In the genomic region with DNA sequence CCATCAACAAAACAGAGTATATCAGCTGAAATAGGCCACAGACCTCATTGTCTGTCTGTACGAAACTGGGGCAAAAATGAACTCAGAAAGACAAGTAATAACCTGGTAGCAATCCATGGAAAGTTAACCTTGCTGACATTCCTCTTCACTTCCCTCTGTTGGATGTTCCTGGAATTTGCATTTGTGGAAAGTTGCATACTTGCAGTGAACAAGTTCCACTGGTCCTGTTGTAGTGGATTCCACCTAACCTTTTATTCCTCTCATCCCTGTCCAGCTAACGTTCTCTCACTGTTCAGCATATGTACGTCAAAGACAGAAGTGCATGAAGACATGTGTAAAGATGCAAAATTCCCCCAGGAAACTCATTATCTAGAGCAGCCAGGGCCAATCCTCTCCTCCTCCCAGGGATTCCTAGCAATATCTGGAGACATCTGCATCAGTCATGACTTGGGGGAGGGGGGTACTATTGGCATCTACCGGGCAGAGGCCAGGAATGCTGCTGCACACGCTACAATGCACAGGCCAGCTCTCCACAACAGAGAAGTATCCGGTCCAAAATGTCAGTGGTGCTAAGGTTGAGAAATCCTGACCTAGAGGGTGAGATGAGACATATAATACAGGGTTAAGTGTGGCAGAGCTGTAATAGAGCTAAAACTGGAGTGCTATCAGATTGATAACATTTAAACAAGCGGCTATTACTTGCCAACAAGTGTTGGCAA, we compare ENCODE assay signal across 16 cellular contexts. TPM values are rescaled to one million over a fixed set of nuclear protein-coding genes. Genes with fewer than 3 reads are reported as not detected.
DNase-seq lines count a peak whose midpoint lies in the region; ATAC-seq and TF ChIP-seq lines count a peak whose summit lies in the region.
"Had no signal": no experiment of that assay in that cellular context is flagged by ENCODE, and none has a peak within 500 bp of the region (broad histone marks: within the 10 kb centered on the region; RNA-seq: fewer than 3 reads in every experiment).

No MANE protein-coding gene starts in this region.

- TF ChIP-seq POLR2A in GM18505 (IDR thresholded peaks at IDR 0.05; ENCODE audit: borderline replicate concordance, extremely low read depth, insufficient read depth, insufficient read length) = no peak

- DNase-seq in AG04450 (ENCODE audit: low read depth, low spot score) (no peak), HT1080 (ENCODE audit: low read depth) (peak; percentile 19), epithelial cell of esophagus (ENCODE audit: low read depth) (peak; percentile 38), left ventricle myocardium superior (no peak), NCI-H1436 (lab: John Stamatoyannopoulos, UW) (no peak)
- no peak for DNase-seq in activated CD8-positive, alpha-beta T cell treated with anti-CD3 and anti-CD28 coated beads, Interleukin-2, amount 10 ng/mL, durations not matched to agents 7 days and 5 days
- DNase-seq: activated CD4-positive, alpha-beta T cell treated with anti-CD3 and anti-CD28 coated beads for 1 hour; activated CD8-positive, alpha-beta memory T cell treated with anti-CD3 and anti-CD28 coated beads, Interleukin-2, amount 50 U/mL, for 48 hours; activated naive CD4-positive, alpha-beta T cell treated with Interleukin-2 at 50 U/mL for 16 hours; gastrocnemius medialis; NCI-H1092 treated with DMSO at 0.1 percent for 48 hours; NK-92 treated with Interleukin-12 subunit alpha and Interleukin-12 subunit beta, amount 100 ng/mL, for 24 hours; SHP77 treated with DMSO at 0.1 percent for 48 hours had no signal

- POLR2A ChIA-PET in AG04450 (lab: Yijun Ruan, JAX) = no interaction called here
- POLR2A ChIA-PET in activated CD8-positive, alpha-beta T cell treated with anti-CD3 and anti-CD28 coated beads, Interleukin-2, amount 10 ng/mL, durations not matched to agents 7 days and 5 days (lab: Charles Lee) = no interaction called here

- H3K9me3 Mint-ChIP-seq in activated CD8-positive, alpha-beta T cell treated with anti-CD3 and anti-CD28 coated beads, Interleukin-2, amount 10 ng/mL, durations not matched to agents 7 days and 5 days (ENCODE audit: insufficient read depth) = no peaks in the 10 kb centered on the region

- intact Hi-C loops in left ventricle myocardium superior (cut with micrococcal nuclease) = no loop called here

- H3K4me3 Mint-ChIP-seq in activated CD8-positive, alpha-beta T cell treated with anti-CD3 and anti-CD28 coated beads, Interleukin-2, amount 10 ng/mL, durations not matched to agents 7 days and 5 days = no peak overlapping the region

- CTCF ChIA-PET in AG04450 (lab: Charles Lee) = no interaction called here
- CTCF ChIA-PET in activated CD8-positive, alpha-beta T cell treated with anti-CD3 and anti-CD28 coated beads, Interleukin-2, amount 10 ng/mL, durations not matched to agents 7 days and 5 days (lab: Charles Lee) = interaction anchor here (1.0 kb wide), 1 partner anchor 103 kb away, joined by 3 read pairs; no protein-coding TSS in a partner anchor

- H3K9me3 ChIP-seq in AG04450 (ENCODE audit: control insufficient read depth, insufficient read depth, low read length) = no peaks in the 10 kb centered on the region
- H3K9me3 ChIP-seq: gastrocnemius medialis had no signal

- peak; percentile 84 for ATAC-seq in left ventricle myocardium superior
- no peak for ATAC-seq in GM18505 (IDR thresholded peaks at IDR 0.05; ENCODE audit: unreplicated experiment)
- no peak for ATAC-seq in HG03280 (IDR thresholded peaks at IDR 0.05; ENCODE audit: unreplicated experiment)
- no peak for ATAC-seq in activated CD8-positive, alpha-beta T cell treated with anti-CD3 and anti-CD28 coated beads, Interleukin-2, amount 10 ng/mL, durations not matched to agents 7 days and 5 days
- ATAC-seq: gastrocnemius medialis had no signal

- TF ChIP-seq CTCF in AG04450 (IDR thresholded peaks at IDR 0.05; ENCODE audit: low read depth, low read length) (peak; percentile 29), epithelial cell of esophagus (IDR thresholded peaks at IDR 0.05; ENCODE audit: insufficient read depth, low read depth, low read length, missing control alignments) (peak; percentile 39)

- H3K27ac ChIP-seq in AG04450 (ENCODE audit: low read depth, low read length) = no peak overlapping the region
- H3K27ac ChIP-seq: gastrocnemius medialis, tibial nerve had no signal

- H3K27me3 ChIP-seq in AG04450 (ENCODE audit: control insufficient read depth, insufficient read depth, low read length) = no peaks in the 10 kb centered on the region
- H3K27me3 ChIP-seq: gastrocnemius medialis, tibial nerve had no signal

- no peak overlapping the region for H3K27ac Mint-ChIP-seq in activated CD8-positive, alpha-beta T cell treated with anti-CD3 and anti-CD28 coated beads, Interleukin-2, amount 10 ng/mL, durations not matched to agents 7 days and 5 days

- peaks cover 4% of the 10 kb centered on the region for H3K27me3 Mint-ChIP-seq in activated CD8-positive, alpha-beta T cell treated with anti-CD3 and anti-CD28 coated beads, Interleukin-2, amount 10 ng/mL, durations not matched to agents 7 days and 5 days (ENCODE audit: low read depth)

- H3K36me3 Mint-ChIP-seq in activated CD8-positive, alpha-beta T cell treated with anti-CD3 and anti-CD28 coated beads, Interleukin-2, amount 10 ng/mL, durations not matched to agents 7 days and 5 days (ENCODE audit: low read depth) = peaks cover 3% of the 10 kb centered on the region

- H3K4me3 ChIP-seq in AG04450 (ENCODE audit: low read depth, low read length) = no peak overlapping the region
- no peak overlapping the region for H3K4me3 ChIP-seq in epithelial cell of esophagus (ENCODE audit: low read length)
- H3K4me3 ChIP-seq: gastrocnemius medialis, tibial nerve had no signal

- peaks cover 15% of the 10 kb centered on the region for H3K4me1 Mint-ChIP-seq in activated CD8-positive, alpha-beta T cell treated with anti-CD3 and anti-CD28 coated beads, Interleukin-2, amount 10 ng/mL, durations not matched to agents 7 days and 5 days (ENCODE audit: low read depth)

RNA-seq across cellular contexts. Expression of a gene that starts 8.2 kb away (rescaled TPM):
- polyA plus RNA-seq in AG04450 (2011; rRNA removed) = 3.5 and 4.8 TPM in 2 replicates
- 9.2 and 11.2 TPM in 2 replicates for polyA minus RNA-seq in AG04450 (2011; rRNA and poly(A)+ RNA removed)
- total RNA-seq in HT1080 (2014; rRNA removed; shearing (Covaris generic)) = 2.2 and 4.1 TPM in 2 replicates
- polyA plus RNA-seq in HT1080 (2015; cell fraction: cytosol; rRNA removed) = 8.7 and 10.0 TPM in 2 replicates
- polyA plus RNA-seq in HT1080 (2015; cell fraction: nucleus; rRNA removed) = 4.1 and 4.9 TPM in 2 replicates
- 20.4 TPM for total RNA-seq in left ventricle myocardium superior
- total RNA-seq in activated CD8-positive, alpha-beta T cell treated with anti-CD3 and anti-CD28 coated beads, Interleukin-2, amount 10 ng/mL, durations not matched to agents 7 days and 5 days = under 1 TPM; 0.74 to 0.94 TPM
- total RNA-seq: gastrocnemius medialis had no signal

Comparison
In these comparisons a context has a peak if more than half of its experiments do, and no peak if none do; other contexts are left out.
1. DNase-seq: peak in HT1080 (single experiment) and epithelial cell of esophagus (single experiment); none in AG04450 (single experiment), left ventricle myocardium superior (single experiment), NCI-H1436 (single experiment) and activated CD8-positive, alpha-beta T cell treated with anti-CD3 and anti-CD28 coated beads, Interleukin-2, amount 10 ng/mL, durations not matched to agents 7 days and 5 days (single experiment).